8 cellular contexts compared by ENCODE assay signal in genomic region chr5:134561871-134562296, GRCh38. TPM values are rescaled to one million over a fixed set of nuclear protein-coding genes. Genes with fewer than 3 reads are reported as not detected.
DNase-seq lines count a peak whose midpoint lies in the region; ATAC-seq and TF ChIP-seq lines count a peak whose summit lies in the region.

No MANE protein-coding gene starts in this region.

- no peak for TF ChIP-seq POLR2A in esophagus muscularis mucosa (IDR thresholded peaks at IDR 0.05; ENCODE audit: low read depth)

- intact Hi-C loops in esophagus muscularis mucosa (cut with DNase I) = no loop called here

- DNase-seq in NCI-H1694 (lab: John Stamatoyannopoulos, UW) (peak; percentile 7), NCI-H1694 treated with DMSO at 0.1 percent for 48 hours (lab: John Stamatoyannopoulos, UW) (no peak), NCI-H226 (peak; percentile 93), esophagus muscularis mucosa (ENCODE audit: extremely low spot score) (no peak), retinal pigment epithelial cell (ENCODE audit: low read depth) (no peak), HuH-7.5 (ENCODE audit: low spot score) (no peak)

- no peaks in the 10 kb centered on the region for H3K27me3 ChIP-seq in esophagus muscularis mucosa

- H3K4me3 ChIP-seq in esophagus muscularis mucosa = no peak overlapping the region
- no peak overlapping the region for H3K4me3 ChIP-seq in retinal pigment epithelial cell (ENCODE audit: low read length)

- no peaks in the 10 kb centered on the region for H3K9me3 ChIP-seq in esophagus muscularis mucosa

- peaks cover 65 to 86% (median 86%) of the 10 kb centered on the region in 4 donors for H3K36me3 ChIP-seq in esophagus muscularis mucosa

- no peak overlapping the region for H3K27ac ChIP-seq in esophagus muscularis mucosa (replicated peaks in 1 of 4)

- peak in 2 of 3 experiments; percentile 24 to 28 for TF ChIP-seq CTCF in esophagus muscularis mucosa (IDR thresholded peaks at IDR 0.05)
- TF ChIP-seq CTCF in retinal pigment epithelial cell (conservative IDR thresholded peaks at IDR 0.05; ENCODE audit: low read depth, low read length) = peak; percentile 69

- ATAC-seq in HG02642 (IDR thresholded peaks at IDR 0.05; ENCODE audit: poor library complexity, unreplicated experiment) (no peak), HG03571 (IDR thresholded peaks at IDR 0.05; ENCODE audit: unreplicated experiment) (no peak)

- WGBS in esophagus muscularis mucosa = 45% methylated on average over 8 of the region's 9 CpGs

- TF ChIP-seq EP300 in esophagus muscularis mucosa (IDR thresholded peaks at IDR 0.05) = no peak

- peaks cover 15 to 39% (median 32%) of the 10 kb centered on the region in 4 donors for H3K4me1 ChIP-seq in esophagus muscularis mucosa

RNA-seq across cellular contexts. Expression of gene JADE2, which starts 36.4 kb away (rescaled TPM):
- 10 to 100 TPM; 55.5 to 95.5 (median 77.1) TPM for total RNA-seq in esophagus muscularis mucosa

Comparison
In these comparisons a context has a peak if more than half of its experiments do, and no peak if none do; other contexts are left out.
1. DNase-seq: peak in NCI-H1694 (single experiment) and NCI-H226 (single experiment); none in NCI-H1694 treated with DMSO at 0.1 percent for 48 hours (single experiment), esophagus muscularis mucosa (single experiment), retinal pigment epithelial cell (single experiment) and HuH-7.5 (single experiment).